ENCODE assay signal across 17 cellular contexts in the genomic region with DNA sequence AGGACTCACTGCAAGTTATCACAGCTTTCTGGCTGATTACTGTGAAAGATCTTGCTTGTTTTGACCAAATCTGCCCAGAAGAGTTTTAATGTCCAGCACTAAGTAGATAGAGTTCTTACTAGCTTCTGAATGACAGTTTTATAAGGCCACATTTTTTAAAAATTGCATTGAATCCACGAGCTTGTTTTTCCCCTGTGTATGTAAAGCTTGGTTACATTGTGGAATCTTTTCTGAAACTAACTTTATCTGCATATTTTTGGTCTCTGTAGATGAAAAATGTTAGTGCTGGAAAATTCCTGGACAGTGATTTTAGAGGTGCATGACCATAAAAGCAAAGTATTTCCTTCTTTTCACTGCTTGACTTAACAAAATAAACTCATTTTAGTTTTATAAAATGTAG.
DNase-seq lines count a peak whose midpoint lies in the region; TF ChIP-seq lines count a peak whose summit lies in the region.
"Had no signal": no experiment of that assay in that cellular context is flagged by ENCODE, and none has a peak within 500 bp of the region (broad histone marks: within the 10 kb centered on the region; RNA-seq: fewer than 3 reads in every experiment).

No MANE protein-coding gene starts in this region.

- peaks cover 7% of the 10 kb centered on the region for H3K4me1 ChIP-seq in SJSA1 (replicated peaks)
- H3K4me1 ChIP-seq: Caco-2, HAP-1 had no signal

- DNase-seq in AG09309 (ENCODE audit: low read depth): peak; percentile 31
- peak in 1 of 2 experiments; percentile 7 for DNase-seq in SJSA1 (ENCODE audit: low read depth in 1 of 2, low spot score in 2 of 2)
- DNase-seq in dedifferentiated amniotic fluid mesenchymal stem cell (ENCODE audit: extremely low spot score): peak; percentile 33
- no peak for DNase-seq in mesothelial cell of epicardium (ENCODE audit: low spot score in 2 of 2, unreplicated experiment in 2 of 2)
- DNase-seq in NCI-H1436 (lab: John Stamatoyannopoulos, UW): no peak
- DNase-seq in ACHN: no peak
- no peak for DNase-seq in NCI-H1048 (lab: John Stamatoyannopoulos, UW)
- no peak for DNase-seq in activated T-cell treated with anti-CD3 and anti-CD28 coated beads, Interleukin-2, amount 50 U/mL, for 1 hour
- DNase-seq: Caco-2; CD4-positive, CD25-positive, alpha-beta regulatory T cell; DMS153; NCI-H1930; NCI-H526 treated with DMSO at 0.1 percent for 48 hours; SHP77 treated with DMSO at 0.1 percent for 48 hours had no signal

- H3K27me3 Mint-ChIP-seq in mesothelial cell of epicardium (ENCODE audit: low read depth): no peaks in the 10 kb centered on the region
- H3K27me3 Mint-ChIP-seq: B cell; CD4-positive, CD25-positive, alpha-beta regulatory T cell had no signal

- H3K36me3 ChIP-seq in SJSA1: no peaks in the 10 kb centered on the region
- H3K36me3 ChIP-seq: HAP-1 had no signal

- H3K36me3 Mint-ChIP-seq in mesothelial cell of epicardium: no peaks in the 10 kb centered on the region
- H3K36me3 Mint-ChIP-seq: CD4-positive, CD25-positive, alpha-beta regulatory T cell had no signal

- peaks cover 3% of the 10 kb centered on the region for H3K9me3 Mint-ChIP-seq in mesothelial cell of epicardium

- peaks cover 11% of the 10 kb centered on the region for H3K4me1 Mint-ChIP-seq in mesothelial cell of epicardium
- H3K4me1 Mint-ChIP-seq: B cell; CD4-positive, CD25-positive, alpha-beta regulatory T cell had no signal

- H3K9me3 ChIP-seq in SJSA1 (replicated peaks): no peaks in the 10 kb centered on the region
- H3K9me3 ChIP-seq: Caco-2, HAP-1 had no signal

- no peak overlapping the region for H3K4me3 ChIP-seq in AG09309 (ENCODE audit: control insufficient read depth, low read depth, low read length)
- no peak overlapping the region for H3K4me3 ChIP-seq in SJSA1
- H3K4me3 ChIP-seq: HAP-1 had no signal

- TF ChIP-seq CTCF in AG09309 (IDR thresholded peaks at IDR 0.05; ENCODE audit: control insufficient read depth, insufficient read depth, low read depth, low read length, missing control alignments) (no peak), mesothelial cell of epicardium (IDR thresholded peaks at IDR 0.05; ENCODE audit: unreplicated experiment) (no peak)

- peak overlapping the region; percentile 9 for H3K27ac Mint-ChIP-seq in mesothelial cell of epicardium
- H3K27ac Mint-ChIP-seq: B cell; CD4-positive, CD25-positive, alpha-beta regulatory T cell had no signal

- in situ Hi-C loops in ACHN (cut with HindIII; ENCODE audit: low pct_ligation_motif_present, low pct_unique_long_range_greater_than_20kb, low sequenced_read_pairs): no loop called here

- H3K4me3 Mint-ChIP-seq in mesothelial cell of epicardium: no peak overlapping the region
- H3K4me3 Mint-ChIP-seq: B cell; CD4-positive, CD25-positive, alpha-beta regulatory T cell had no signal

- peak overlapping the region; percentile 8; the same call in 1 of the 2 replicates for H3K27ac ChIP-seq in SJSA1
- H3K27ac ChIP-seq: HL-60 had no signal

- no peaks in the 10 kb centered on the region for H3K27me3 ChIP-seq in SJSA1 (replicated peaks)

Comparison
In these comparisons a context has a peak if more than half of its experiments do, and no peak if none do; other contexts are left out.
1. DNase-seq: peak in AG09309 (single experiment) and dedifferentiated amniotic fluid mesenchymal stem cell (single experiment); none in mesothelial cell of epicardium (0 of 2), NCI-H1436 (single experiment), ACHN (single experiment), NCI-H1048 (single experiment) and activated T-cell treated with anti-CD3 and anti-CD28 coated beads, Interleukin-2, amount 50 U/mL, for 1 hour (single experiment).